2 cellular contexts compared by ENCODE assay signal in genomic region chr5:179837076-179838011, GRCh38.
A peak's percentile ranks its signal among the peaks of the same experiment; 100 is the strongest.
TF ChIP-seq lines count a peak whose summit lies in the region.

No MANE protein-coding gene starts in this region.

TF ChIP-seq in K562, 482 proteins besides CTCF, POLR2A, EP300 and RAD21 (continues in another document):
- TF ChIP-seq ZNF695 (CRISPR knock-in tag; IDR thresholded peaks at IDR 0.05) (0 out of 2 replicates have a peak, but pooled peaks have one; percentile 52), CUX1 (CRISPR knock-in tag; IDR thresholded peaks at IDR 0.05) (no peak), MITF (IDR thresholded peaks at IDR 0.05) (no peak), AFF1 (IDR thresholded peaks at IDR 0.05; ENCODE audit: low read depth in 1 of 2, partially characterized antibody in 2 of 2) (no peak), ZNF707 (CRISPR knock-in tag; conservative IDR thresholded peaks at IDR 0.05) (no peak), ELF1 (tag; IDR thresholded peaks at IDR 0.05) (no peak), ZNF699 (CRISPR knock-in tag; IDR thresholded peaks at IDR 0.05; ENCODE audit: insufficient replicate concordance) (no peak), TAL1 (IDR thresholded peaks at IDR 0.05) (no peak), KDM2B (CRISPR knock-in tag; IDR thresholded peaks at IDR 0.05) (no peak), NR2F6 (CRISPR knock-in tag; IDR thresholded peaks at IDR 0.05) (0 out of 2 replicates have a peak, but pooled peaks have one; percentile 45), HEY1 (CRISPR knock-in tag; IDR thresholded peaks at IDR 0.05; ENCODE audit: borderline replicate concordance) (no peak), ERF (CRISPR knock-in tag; IDR thresholded peaks at IDR 0.05) (peak; percentile 12; the same call in 1 of the 2 replicates), MAZ (CRISPR knock-in tag; conservative IDR thresholded peaks at IDR 0.05 in 1 of 2, IDR thresholded peaks at IDR 0.05 in 1 of 2) (0 out of 4 replicates have a peak, but pooled peaks of 1 of the 2 experiments have one; percentile 10), RBM25 (IDR thresholded peaks at IDR 0.05; ENCODE audit: low read depth, low read length, severe bottlenecking) (no peak), RBM34 (IDR thresholded peaks at IDR 0.05; ENCODE audit: borderline replicate concordance, insufficient read depth, low read length) (no peak), FOSL1 (tag; conservative IDR thresholded peaks at IDR 0.05) (0 out of 2 replicates have a peak, but pooled peaks have one; percentile 30), ZC3H11A (IDR thresholded peaks at IDR 0.05; ENCODE audit: low read depth, low read length) (no peak)

TF ChIP-seq in liver, 16 proteins besides CTCF, POLR2A, EP300 and RAD21:
- TF ChIP-seq REST (IDR thresholded peaks at IDR 0.05) (no peak), HNF4G (IDR thresholded peaks at IDR 0.05) (no peak), FOXA1 (IDR thresholded peaks at IDR 0.05) (no peak), JUND (IDR thresholded peaks at IDR 0.05) (no peak), NR2F2 (IDR thresholded peaks at IDR 0.05) (no peak), SP1 (IDR thresholded peaks at IDR 0.05) (no peak), TAF1 (conservative IDR thresholded peaks at IDR 0.05) (no peak), MAX (IDR thresholded peaks at IDR 0.05) (no peak), RXRA (IDR thresholded peaks at IDR 0.05) (no peak), ATF3 (IDR thresholded peaks at IDR 0.05) (no peak), ZBTB33 (IDR thresholded peaks at IDR 0.05) (no peak), HNF4A (conservative IDR thresholded peaks at IDR 0.05) (no peak), GABPA (IDR thresholded peaks at IDR 0.05 in 1 of 2, conservative IDR thresholded peaks at IDR 0.05 in 1 of 2) (no peak), YY1 (IDR thresholded peaks at IDR 0.05) (no peak), EGR1 (IDR thresholded peaks at IDR 0.05; ENCODE audit: low read depth in 2 of 2) (no peak), FOXA2 (IDR thresholded peaks at IDR 0.05) (no peak)
